Comparison of ENCODE assay signal across 22 cellular contexts in the genomic region with DNA sequence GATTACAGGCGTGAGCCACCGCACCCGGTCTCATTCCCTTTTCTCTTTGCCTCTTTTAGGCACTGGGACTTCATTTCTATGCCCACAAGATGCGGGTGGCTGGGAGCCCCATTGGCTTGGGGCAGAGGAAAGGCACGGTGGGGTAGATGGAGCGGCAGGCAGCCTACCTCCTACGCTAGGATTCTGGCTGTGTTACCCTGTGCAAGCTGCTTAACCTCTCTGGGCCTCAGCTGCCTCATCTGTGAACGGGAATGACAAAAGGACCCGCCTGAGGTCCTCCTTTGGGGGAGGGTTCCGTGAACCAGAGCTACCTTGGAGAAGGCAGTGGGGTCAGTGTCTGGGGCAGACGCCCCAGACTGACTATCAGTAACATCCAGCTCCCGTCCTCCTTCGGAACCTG. TPM values are rescaled to one million over a fixed set of nuclear protein-coding genes. Genes with fewer than 3 reads are reported as not detected.
"Had no signal": no experiment of that assay in that cellular context is flagged by ENCODE, and none has a peak within 500 bp of the region (broad histone marks: within the 10 kb centered on the region; RNA-seq: fewer than 3 reads in every experiment).

No MANE protein-coding gene starts in this region.

- H3K27ac ChIP-seq: esophagus muscularis mucosa, foreskin keratinocyte, gastroesophageal sphincter, heart left ventricle, hepatocyte, left lung, prostate gland, right atrium auricular region, sigmoid colon, thoracic aorta, tibial nerve, vagina had no signal

- H3K27ac Mint-ChIP-seq: natural killer cell treated with Interleukin-12 subunit alpha and Interleukin-12 subunit beta and Interleukin-15 and Interleukin-18, amount 100 ng/mL, for 72 hours; stimulated activated effector memory CD8-positive, alpha-beta T cell treated with anti-CD3 and anti-CD28 coated beads, Interleukin-12 subunit alpha, Interleukin-12 subunit beta, amount 100 ng/mL, for 72 hours; stimulated activated naive CD8-positive, alpha-beta T cell treated with anti-CD3 and anti-CD28 coated beads, Interleukin-15, Interleukin-2, amounts not matched to agents 100 ng/mL and 50 ng/mL, for 24 hours had no signal

- H3K4me3 ChIP-seq: esophagus muscularis mucosa, gastroesophageal sphincter, heart left ventricle, hepatocyte, left lung, prostate gland, right atrium auricular region, sigmoid colon, thoracic aorta, tibial nerve, vagina had no signal

- ATAC-seq: foreskin keratinocyte; gastroesophageal sphincter; heart left ventricle; left cardiac atrium; left lung; natural killer cell treated with Interleukin-12 subunit alpha and Interleukin-12 subunit beta and Interleukin-15 and Interleukin-18, amount 100 ng/mL, for 72 hours; stimulated activated effector memory CD8-positive, alpha-beta T cell treated with anti-CD3 and anti-CD28 coated beads, Interleukin-12 subunit alpha, Interleukin-12 subunit beta, amount 100 ng/mL, for 72 hours had no signal

- H3K9me3 ChIP-seq: prostate gland had no signal

- H3K4me2 ChIP-seq: hepatocyte had no signal

- H3K36me3 ChIP-seq: prostate gland, thoracic aorta had no signal

- H3K4me3 Mint-ChIP-seq: natural killer cell treated with Interleukin-12 subunit alpha and Interleukin-12 subunit beta and Interleukin-15 and Interleukin-18, amount 100 ng/mL, for 72 hours; neural crest cell; stimulated activated effector memory CD8-positive, alpha-beta T cell treated with anti-CD3 and anti-CD28 coated beads, Interleukin-12 subunit alpha, Interleukin-12 subunit beta, amount 100 ng/mL, for 72 hours; stimulated activated naive CD8-positive, alpha-beta T cell treated with anti-CD3 and anti-CD28 coated beads, Interleukin-15, Interleukin-2, amounts not matched to agents 100 ng/mL and 50 ng/mL, for 24 hours had no signal

- DNase-seq: effector memory CD4-positive, alpha-beta T cell; foreskin keratinocyte; heart left ventricle; left cardiac atrium; sigmoid colon; stimulated activated CD4-positive, alpha-beta T cell treated with anti-CD3 and anti-CD28 coated beads, Interleukin-2, amount 100 ng/mL, for 24 hours; stimulated activated CD4-positive, alpha-beta T cell treated with anti-CD3 and anti-CD28 coated beads, Interleukin-4, amount 100 ng/mL, for 24 hours had no signal

- H3K4me1 Mint-ChIP-seq: stimulated activated effector memory CD8-positive, alpha-beta T cell treated with anti-CD3 and anti-CD28 coated beads, Interleukin-12 subunit alpha, Interleukin-12 subunit beta, amount 100 ng/mL, for 72 hours had no signal

- H3K4me1 ChIP-seq: foreskin keratinocyte, prostate gland, vagina had no signal

RNA-seq across cellular contexts. Expression of a gene that starts 9.3 kb away (rescaled TPM):
- polyA plus RNA-seq: endothelial cell of umbilical vein, fibroblast of lung, foreskin keratinocyte, heart left ventricle, hepatocyte had no signal

RNA-seq across cellular contexts. Expression of a gene that starts 35.3 kb away (rescaled TPM):
- polyA plus RNA-seq: fibroblast of lung, foreskin keratinocyte had no signal

RNA-seq across cellular contexts. Expression of a gene that starts 42.8 kb away (rescaled TPM):
- polyA plus RNA-seq: endothelial cell of umbilical vein, fibroblast of lung, foreskin keratinocyte, hepatocyte had no signal
